In the genomic region with DNA sequence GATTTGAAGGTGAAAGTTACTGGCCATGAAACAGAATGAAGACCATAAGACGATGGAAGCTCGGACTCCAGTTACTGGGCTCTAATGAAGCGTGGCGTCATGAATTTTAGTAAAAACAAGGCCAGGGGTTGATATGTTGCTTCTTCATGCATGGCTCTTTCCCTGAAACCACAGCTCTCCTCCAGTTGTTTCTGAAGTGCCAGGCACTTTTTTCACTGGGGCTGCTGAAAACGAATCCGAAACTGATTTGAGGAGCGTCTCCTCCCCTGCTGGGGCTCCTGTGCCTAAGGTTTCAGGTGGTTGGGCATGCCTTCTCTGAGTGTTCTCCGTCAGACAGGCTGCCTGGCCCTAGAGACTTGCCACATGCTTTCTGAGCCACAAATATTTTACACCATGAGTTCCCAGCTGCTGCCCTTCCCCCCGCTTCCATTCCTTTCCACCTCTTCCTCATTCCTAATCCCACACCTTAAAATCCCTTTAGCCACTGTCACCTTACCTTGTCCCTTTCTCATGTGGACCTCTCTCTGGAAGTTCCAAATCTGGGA, we compare ENCODE assay signal across 8 cellular contexts. TPM values are rescaled to one million over a fixed set of nuclear protein-coding genes. Genes with fewer than 3 reads are reported as not detected.
DNase-seq lines count a peak whose midpoint lies in the region; TF ChIP-seq lines count a peak whose summit lies in the region.

No MANE protein-coding gene starts in this region.

- peaks cover 49 to 59% (median 50%) of the 10 kb centered on the region in 3 donors for H3K4me1 Mint-ChIP-seq in IgD-negative memory B cell
- H3K4me1 Mint-ChIP-seq in endodermal cell, result peaks cover 31% of the 10 kb centered on the region
- H3K4me1 Mint-ChIP-seq in nephron, result peaks cover 54% of the 10 kb centered on the region

- TF ChIP-seq EP300 in transverse colon (IDR thresholded peaks at IDR 0.05; ENCODE audit: low read depth), result no peak

- no peak for TF ChIP-seq POLR2A in transverse colon (IDR thresholded peaks at IDR 0.05)

- in situ Hi-C loops in transverse colon (cut with MboI; ENCODE audit: low pct_ligation_motif_present in 1 of 4, low pct_unique_long_range_greater_than_20kb in 1 of 4, low sequenced_read_pairs in 3 of 4), result no loop called here

- TF ChIP-seq CTCF in endodermal cell (conservative IDR thresholded peaks at IDR 0.05) (no peak), nephron (IDR thresholded peaks at IDR 0.05; ENCODE audit: unreplicated experiment in 3 of 3) (no peak), transverse colon (IDR thresholded peaks at IDR 0.05) (no peak)

- no peak overlapping the region for H3K9ac ChIP-seq in endodermal cell (ENCODE audit: extremely low read depth, low read length, poor library complexity, severe bottlenecking)

- H3K27ac Mint-ChIP-seq in IgD-negative memory B cell (peak overlapping the region; percentile 94 to 98 (median 96)), endodermal cell (peak overlapping the region; percentile 32), nephron (peak overlapping the region; percentile 71 to 90 (median 77))

- 75% methylated on average over 9 of the region's 9 CpGs for WGBS in endodermal cell (ENCODE audit: insufficient coverage in 1 of 2, insufficient read length in 1 of 2), 2 experiments
- WGBS in transverse colon (ENCODE audit: low coverage in 1 of 2), 2 donors, result 50 to 64% methylated on average over 4 to 9 of the region's 9 CpGs

- H3K9me3 Mint-ChIP-seq in IgD-negative memory B cell (no peaks in the 10 kb centered on the region), endodermal cell (no peaks in the 10 kb centered on the region), nephron (peaks cover 6% of the 10 kb centered on the region)

- H3K27me3 ChIP-seq in endodermal cell (ENCODE audit: control insufficient read depth, insufficient read depth, low read length, poor library complexity, severe bottlenecking) (no peaks in the 10 kb centered on the region), transverse colon (no peaks in the 10 kb centered on the region)

- H3K27me3 Mint-ChIP-seq in IgD-negative memory B cell (no peaks in the 10 kb centered on the region), endodermal cell (ENCODE audit: insufficient read depth) (peaks cover 4% of the 10 kb centered on the region), nephron (ENCODE audit: low read depth) (peaks cover under 1% of the 10 kb centered on the region)

- H3K9me3 ChIP-seq in endodermal cell (ENCODE audit: control insufficient read depth, low read length), result no peaks in the 10 kb centered on the region
- H3K9me3 ChIP-seq in transverse colon, result no peaks in the 10 kb centered on the region

- H3K27ac ChIP-seq in endodermal cell (ENCODE audit: low read depth, low read length), result no peak overlapping the region
- H3K27ac ChIP-seq in transverse colon, result peak overlapping the region; percentile 64 to 78 (median 72)

- H3K36me3 ChIP-seq in endodermal cell (ENCODE audit: control insufficient read depth, insufficient read depth, low read length) (no peaks in the 10 kb centered on the region), transverse colon (no peaks in the 10 kb centered on the region)

- H3K4me1 ChIP-seq in endodermal cell (ENCODE audit: control insufficient read depth, insufficient read depth, low read length) (peaks cover 7% of the 10 kb centered on the region), transverse colon (peaks cover 6 to 32% (median 20%) of the 10 kb centered on the region in 4 donors)

- DNase-seq in Ammon's horn (ENCODE audit: low spot score) (peak; percentile 16), GM19240 (ENCODE audit: insufficient read length, low spot score) (peak; percentile 67), endodermal cell (peak; percentile 80), transverse colon (peak; percentile 67), NOMO-1 treated with dmso at 0.1 percent for 144 hours (lab: John Stamatoyannopoulos, UW; ENCODE audit: unreplicated experiment) (no peak)
- peak; percentile 54 to 70 for DNase-seq in activated CD4-positive, alpha-beta T cell treated with anti-CD3 and anti-CD28 coated beads, Interleukin-2, amount 50 U/mL, for 48 hours

- H3K4me3 ChIP-seq in endodermal cell (ENCODE audit: low read length) (no peak overlapping the region), transverse colon (no peak overlapping the region)

- H3K4me3 Mint-ChIP-seq in IgD-negative memory B cell (peak overlapping the region; percentile 79 to 92 (median 84)), endodermal cell (no peak overlapping the region), nephron (peak overlapping the region in 2 of 3 experiments; percentile 4 to 24)

- peaks cover 2% of the 10 kb centered on the region for H3K36me3 Mint-ChIP-seq in IgD-negative memory B cell
- H3K36me3 Mint-ChIP-seq in endodermal cell (ENCODE audit: low read depth), result no peaks in the 10 kb centered on the region
- H3K36me3 Mint-ChIP-seq in nephron (ENCODE audit: low read depth), result no peaks in the 10 kb centered on the region

- intact Hi-C loops in transverse colon (cut with DNase I; ENCODE audit: low total_unique reads), result no loop called here

RNA-seq across cellular contexts. Expression of a gene that starts 3.7 kb away (rescaled TPM):
- polyA plus RNA-seq in IgD-negative memory B cell, result not detected
- total RNA-seq in endodermal cell (10 to 100 TPM; 15.5 to 20.0 TPM), transverse colon (not detected)
- polyA plus RNA-seq in endodermal cell (2013, experiment 1 of 2), result 26.9 TPM
- polyA plus RNA-seq in endodermal cell (2013, experiment 2 of 2), result 27.9 TPM

RNA-seq across cellular contexts. Expression of a gene that starts 16.4 kb away (rescaled TPM):
- polyA plus RNA-seq in IgD-negative memory B cell, result 90.9 TPM
- total RNA-seq in endodermal cell, result 100 to 1,000 TPM in 1 of 2 donors, 10 to 100 TPM in 1; 72.1 to 108 TPM
- polyA plus RNA-seq in endodermal cell (2013, experiment 1 of 2), result 69.1 TPM
- polyA plus RNA-seq in endodermal cell (2013, experiment 2 of 2), result 73.7 TPM
- 10 to 100 TPM; 37.5 to 63.9 (median 40.6) TPM for total RNA-seq in transverse colon

RNA-seq across cellular contexts. Expression of a gene that starts 48.1 kb away (rescaled TPM):
- polyA plus RNA-seq in IgD-negative memory B cell, result 3.4 TPM
- total RNA-seq in endodermal cell, result under 1 TPM; 0.51 to 0.73 TPM
- polyA plus RNA-seq in endodermal cell (2013, experiment 1 of 2), result 0.18 TPM
- 0.33 TPM for polyA plus RNA-seq in endodermal cell (2013, experiment 2 of 2)
- total RNA-seq in transverse colon, result 10 to 100 TPM in 1 of 4 donors, 1 to 10 TPM in 3; 7.9 to 26.3 (median 8.6) TPM

Comparison
In these comparisons a context has a peak if more than half of its experiments do, and no peak if none do; other contexts are left out.
1. H3K27ac Mint-ChIP-seq: peak in every context shown above with its lines; median percentile 96 in IgD-negative memory B cell; 77 in nephron; 32 in endodermal cell.
2. RNA of a gene that starts 3.7 kb away (total RNA-seq): 15.5 to 20.0 TPM in endodermal cell; not detected in transverse colon; every median in the first group is over 10 times any median in the second.
3. RNA of a gene that starts 48.1 kb away (total RNA-seq): 7.9 to 26.3 TPM in transverse colon; 0.51 to 0.73 TPM in endodermal cell; every median in the first group is over 4 times any median in the second.